1 cellular context compared by ENCODE assay signal in genomic region chr2:58364098-58364497, GRCh38.
TF ChIP-seq lines count a peak whose summit lies in the region.

No MANE protein-coding gene starts in this region.

TF ChIP-seq in GM23338, 12 proteins besides CTCF, POLR2A, EP300 and RAD21:
- no peak for TF ChIP-seq ZNF462 (CRISPR knock-in tag; IDR thresholded peaks at IDR 0.05)
- TF ChIP-seq, protein P1, sequence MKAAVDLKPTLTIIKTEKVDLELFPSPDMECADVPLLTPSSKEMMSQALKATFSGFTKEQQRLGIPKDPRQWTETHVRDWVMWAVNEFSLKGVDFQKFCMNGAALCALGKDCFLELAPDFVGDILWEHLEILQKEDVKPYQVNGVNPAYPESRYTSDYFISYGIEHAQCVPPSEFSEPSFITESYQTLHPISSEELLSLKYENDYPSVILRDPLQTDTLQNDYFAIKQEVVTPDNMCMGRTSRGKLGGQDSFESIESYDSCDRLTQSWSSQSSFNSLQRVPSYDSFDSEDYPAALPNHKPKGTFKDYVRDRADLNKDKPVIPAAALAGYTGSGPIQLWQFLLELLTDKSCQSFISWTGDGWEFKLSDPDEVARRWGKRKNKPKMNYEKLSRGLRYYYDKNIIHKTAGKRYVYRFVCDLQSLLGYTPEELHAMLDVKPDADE (IDR thresholded peaks at IDR 0.05): no peak
- no peak for TF ChIP-seq EZH2 (IDR thresholded peaks at IDR 0.05; ENCODE audit: low read depth, unreplicated experiment)
- no peak for TF ChIP-seq EZH2phosphoT487 (IDR thresholded peaks at IDR 0.05; ENCODE audit: unreplicated experiment)
- no peak for TF ChIP-seq STAT1 (IDR thresholded peaks at IDR 0.05; ENCODE audit: unreplicated experiment)
- TF ChIP-seq NANOG (IDR thresholded peaks at IDR 0.05; ENCODE audit: borderline replicate concordance): no peak
- TF ChIP-seq ZNF114 (CRISPR knock-in tag; IDR thresholded peaks at IDR 0.05): no peak
- TF ChIP-seq, protein P2, sequence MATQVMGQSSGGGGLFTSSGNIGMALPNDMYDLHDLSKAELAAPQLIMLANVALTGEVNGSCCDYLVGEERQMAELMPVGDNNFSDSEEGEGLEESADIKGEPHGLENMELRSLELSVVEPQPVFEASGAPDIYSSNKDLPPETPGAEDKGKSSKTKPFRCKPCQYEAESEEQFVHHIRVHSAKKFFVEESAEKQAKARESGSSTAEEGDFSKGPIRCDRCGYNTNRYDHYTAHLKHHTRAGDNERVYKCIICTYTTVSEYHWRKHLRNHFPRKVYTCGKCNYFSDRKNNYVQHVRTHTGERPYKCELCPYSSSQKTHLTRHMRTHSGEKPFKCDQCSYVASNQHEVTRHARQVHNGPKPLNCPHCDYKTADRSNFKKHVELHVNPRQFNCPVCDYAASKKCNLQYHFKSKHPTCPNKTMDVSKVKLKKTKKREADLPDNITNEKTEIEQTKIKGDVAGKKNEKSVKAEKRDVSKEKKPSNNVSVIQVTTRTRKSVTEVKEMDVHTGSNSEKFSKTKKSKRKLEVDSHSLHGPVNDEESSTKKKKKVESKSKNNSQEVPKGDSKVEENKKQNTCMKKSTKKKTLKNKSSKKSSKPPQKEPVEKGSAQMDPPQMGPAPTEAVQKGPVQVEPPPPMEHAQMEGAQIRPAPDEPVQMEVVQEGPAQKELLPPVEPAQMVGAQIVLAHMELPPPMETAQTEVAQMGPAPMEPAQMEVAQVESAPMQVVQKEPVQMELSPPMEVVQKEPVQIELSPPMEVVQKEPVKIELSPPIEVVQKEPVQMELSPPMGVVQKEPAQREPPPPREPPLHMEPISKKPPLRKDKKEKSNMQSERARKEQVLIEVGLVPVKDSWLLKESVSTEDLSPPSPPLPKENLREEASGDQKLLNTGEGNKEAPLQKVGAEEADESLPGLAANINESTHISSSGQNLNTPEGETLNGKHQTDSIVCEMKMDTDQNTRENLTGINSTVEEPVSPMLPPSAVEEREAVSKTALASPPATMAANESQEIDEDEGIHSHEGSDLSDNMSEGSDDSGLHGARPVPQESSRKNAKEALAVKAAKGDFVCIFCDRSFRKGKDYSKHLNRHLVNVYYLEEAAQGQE (IDR thresholded peaks at IDR 0.05; ENCODE audit: unreplicated experiment): no peak
